In genomic region chr15:40160689-40161688, GRCh38 we compare ENCODE assay signal across 8 cellular contexts. TPM values are rescaled to one million over a fixed set of nuclear protein-coding genes. Genes with fewer than 3 reads are reported as not detected.
DNase-seq lines count a peak whose midpoint lies in the region; ATAC-seq, FAIRE-seq and TF ChIP-seq lines count a peak whose summit lies in the region.

Gene BUB1B, plus strand, starts transcription at chr15:40161069. Its CDS starts 152 bp downstream, at chr15:40161221.

- no peaks in the 10 kb centered on the region for H3K36me3 ChIP-seq in prostate gland

- H3K27me3 ChIP-seq in prostate gland (replicated peaks; ENCODE audit: insufficient read depth) = no peaks in the 10 kb centered on the region

- no peaks in the 10 kb centered on the region for H3K9me3 ChIP-seq in prostate gland

- H3K4me1 ChIP-seq in prostate gland (replicated peaks) = no peaks in the 10 kb centered on the region

- peak; percentile 88 for FAIRE-seq in urothelium cell line (lab: Jason Lieb, UNC)

- CTCF ChIA-PET in T-cell (lab: Charles Lee) = interaction anchor here (0.5 to 1.5 kb wide), 7 partner anchors 8 to 429 kb away, joined by 3 to 6 read pairs (median 4); partner anchors contain the start of gene SRP14 (in 1 of the 2)

- no peaks in the 10 kb centered on the region for H3K36me3 Mint-ChIP-seq in T-cell

- DNase-seq in NCI-H146 treated with DMSO at 0.1 percent for 48 hours (lab: John Stamatoyannopoulos, UW; ENCODE audit: unreplicated experiment) = peak; percentile 79
- DNase-seq in T-cell = peak; percentile 80 to 94 (median 90)
- DNase-seq in amniotic epithelial cell (ENCODE audit: low read depth) = peak; percentile 83
- peak; percentile 91 for DNase-seq in left ventricle myocardium superior
- peak; percentile 90 for DNase-seq in prostate gland (ENCODE audit: low spot score)
- peak; percentile 98 for DNase-seq in urothelium cell line (ENCODE audit: low spot score)

- peak in 1 of 4 experiments; percentile 6 for TF ChIP-seq CTCF in prostate gland (IDR thresholded peaks at IDR 0.05)

- no peaks in the 10 kb centered on the region for H3K9me3 Mint-ChIP-seq in T-cell

- no peak within 1 kb of the TSS for H3K27ac ChIP-seq in prostate gland

- no peaks in the 10 kb centered on the region for H3K27me3 Mint-ChIP-seq in T-cell

- H3K4me3 ChIP-seq in prostate gland = peak within 1 kb of the TSS; percentile 39 to 40

- WGBS in prostate gland = 2% methylated on average over 54 of the region's 54 CpGs

- H3K27ac Mint-ChIP-seq in T-cell = no peak within 1 kb of the TSS

- no peaks in the 10 kb centered on the region for H3K4me1 Mint-ChIP-seq in T-cell

- POLR2A ChIA-PET in T-cell (lab: Charles Lee) = interaction anchor here (0.6 to 0.9 kb wide), 3 partner anchors 17 to 590 kb away, joined by 3 read pairs; no protein-coding TSS in a partner anchor

- TF ChIP-seq POLR2A in GM15510 (IDR thresholded peaks at IDR 0.05; ENCODE audit: borderline replicate concordance, extremely low read depth, insufficient read length) (peak; percentile 72), prostate gland (IDR thresholded peaks at IDR 0.05) (no peak)

- intact Hi-C loops in left ventricle myocardium superior (cut with micrococcal nuclease) (no loop called here), prostate gland (cut with DNase I) (no loop called here)

- ATAC-seq in HG02870 (IDR thresholded peaks at IDR 0.05; ENCODE audit: unreplicated experiment) = peak; percentile 83
- peak; percentile 98 for ATAC-seq in T-cell (replicated peaks in 1 of 4)
- ATAC-seq in left ventricle myocardium superior = peak; percentile 99

- no peak within 1 kb of the TSS for H3K4me3 Mint-ChIP-seq in T-cell

RNA-seq across cellular contexts. Expression of gene BUB1B, which starts in this region (rescaled TPM):
- total RNA-seq in T-cell (1 to 10 TPM in 4 of 5 donors, under 1 TPM in 1; 0.79 to 2.2 (median 1.9) TPM), left ventricle myocardium superior (1.7 TPM), prostate gland (1 to 10 TPM; 2.5 to 8.2 TPM)
